In the genomic region with DNA sequence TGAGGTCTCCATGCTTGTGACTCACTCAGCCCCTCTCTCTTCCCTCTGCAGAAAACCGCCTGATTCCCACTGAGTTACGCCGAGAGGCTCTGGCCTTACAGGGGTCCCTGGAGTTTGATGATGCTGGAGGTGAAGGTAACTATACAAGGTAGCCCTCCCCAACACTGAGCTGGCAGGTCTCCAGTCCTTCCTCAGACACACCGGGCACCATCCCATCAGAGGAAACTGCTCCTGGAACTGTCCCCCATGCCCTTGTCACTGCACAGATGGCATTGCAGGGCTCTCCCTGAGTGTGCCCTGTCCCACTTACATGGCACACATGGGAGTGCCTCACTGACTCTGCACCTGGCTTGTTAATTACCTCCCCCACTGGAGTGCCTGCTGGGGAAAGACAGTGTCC, we compare ENCODE assay signal across 17 cellular contexts. TPM values are rescaled to one million over a fixed set of nuclear protein-coding genes. Genes with fewer than 3 reads are reported as not detected.
DNase-seq lines count a peak whose midpoint lies in the region; ATAC-seq and TF ChIP-seq lines count a peak whose summit lies in the region.
"Had no signal": no experiment of that assay in that cellular context is flagged by ENCODE, and none has a peak within 500 bp of the region (broad histone marks: within the 10 kb centered on the region; RNA-seq: fewer than 3 reads in every experiment).

No MANE protein-coding gene starts in this region.

- peaks cover 28% of the 10 kb centered on the region for H3K4me1 Mint-ChIP-seq in activated CD8-positive, alpha-beta memory T cell treated with anti-CD3 and anti-CD28 coated beads, Interleukin-2, amount 10 ng/mL, durations not matched to agents 7 days and 5 days
- H3K4me1 Mint-ChIP-seq in activated naive CD8-positive, alpha-beta T cell (ENCODE audit: low read depth), result peaks cover 44% of the 10 kb centered on the region
- peaks cover 23% of the 10 kb centered on the region for H3K4me1 Mint-ChIP-seq in nephron progenitor cell

- H3K27me3 ChIP-seq in Karpas-422 (ENCODE audit: low read length), result no peaks in the 10 kb centered on the region
- H3K27me3 ChIP-seq: gastrocnemius medialis had no signal

- H3K4me3 Mint-ChIP-seq in activated CD8-positive, alpha-beta memory T cell treated with anti-CD3 and anti-CD28 coated beads, Interleukin-2, amount 10 ng/mL, durations not matched to agents 7 days and 5 days, result peak overlapping the region; percentile 97
- H3K4me3 Mint-ChIP-seq in activated naive CD8-positive, alpha-beta T cell, result peak overlapping the region; percentile 100
- peak overlapping the region; percentile 100 for H3K4me3 Mint-ChIP-seq in nephron progenitor cell

- no peak for ATAC-seq in activated CD8-positive, alpha-beta memory T cell treated with anti-CD3 and anti-CD28 coated beads, Interleukin-2, amount 10 ng/mL, durations not matched to agents 7 days and 5 days
- ATAC-seq in GM19035 (IDR thresholded peaks at IDR 0.05; ENCODE audit: unreplicated experiment) (no peak), HG03469 (IDR thresholded peaks at IDR 0.05; ENCODE audit: unreplicated experiment) (no peak)
- ATAC-seq: gastrocnemius medialis had no signal

- H3K27me3 Mint-ChIP-seq in activated CD8-positive, alpha-beta memory T cell treated with anti-CD3 and anti-CD28 coated beads, Interleukin-2, amount 10 ng/mL, durations not matched to agents 7 days and 5 days, result no peaks in the 10 kb centered on the region
- H3K27me3 Mint-ChIP-seq in activated naive CD8-positive, alpha-beta T cell, result no peaks in the 10 kb centered on the region
- H3K27me3 Mint-ChIP-seq in nephron progenitor cell (ENCODE audit: low read depth, poor library complexity), result no peaks in the 10 kb centered on the region

- H3K79me2 ChIP-seq in Karpas-422 (ENCODE audit: low read length), result peaks cover 51% of the 10 kb centered on the region

- H3K36me3 ChIP-seq in Karpas-422 (ENCODE audit: insufficient read depth, low read length), result peaks cover 49% of the 10 kb centered on the region

- no peaks in the 10 kb centered on the region for H3K9me3 ChIP-seq in Karpas-422 (ENCODE audit: low read length)
- H3K9me3 ChIP-seq: gastrocnemius medialis had no signal

- H3K9me3 Mint-ChIP-seq in activated CD8-positive, alpha-beta memory T cell treated with anti-CD3 and anti-CD28 coated beads, Interleukin-2, amount 10 ng/mL, durations not matched to agents 7 days and 5 days (ENCODE audit: low read depth), result no peaks in the 10 kb centered on the region
- no peaks in the 10 kb centered on the region for H3K9me3 Mint-ChIP-seq in activated naive CD8-positive, alpha-beta T cell (ENCODE audit: low read depth)
- H3K9me3 Mint-ChIP-seq in nephron progenitor cell, result no peaks in the 10 kb centered on the region

- no peak for DNase-seq in activated CD8-positive, alpha-beta memory T cell treated with anti-CD3 and anti-CD28 coated beads, Interleukin-2, amount 10 ng/mL, durations not matched to agents 7 days and 5 days
- DNase-seq in activated CD8-positive, alpha-beta memory T cell treated with anti-CD3 and anti-CD28 coated beads for 24 hours, result no peak
- DNase-seq in Karpas-422, result no peak
- DNase-seq in nephron progenitor cell, result no peak
- DNase-seq in D341Med (ENCODE audit: low spot score), result no peak
- DNase-seq: ACHN; activated naive CD4-positive, alpha-beta T cell; DMS153; gastrocnemius medialis; GOT3; KG1; NCI-H1436 treated with DMSO at 0.1 percent for 48 hours; small intestine; SW 1271 had no signal

- H3K27ac ChIP-seq in Karpas-422 (ENCODE audit: low read length), result peak overlapping the region; percentile 96
- H3K27ac ChIP-seq: gastrocnemius medialis had no signal

- CTCF ChIA-PET in activated CD8-positive, alpha-beta memory T cell treated with anti-CD3 and anti-CD28 coated beads, Interleukin-2, amount 10 ng/mL, durations not matched to agents 7 days and 5 days (lab: Charles Lee), result interaction anchor here (1.3 to 3.4 kb wide), 4 partner anchors 8 to 163 kb away, joined by 3 to 22 read pairs (median 4); a partner anchor contains a TSS

- no peak overlapping the region for H3K27ac Mint-ChIP-seq in activated CD8-positive, alpha-beta memory T cell treated with anti-CD3 and anti-CD28 coated beads, Interleukin-2, amount 10 ng/mL, durations not matched to agents 7 days and 5 days
- H3K27ac Mint-ChIP-seq in activated naive CD8-positive, alpha-beta T cell, result peak overlapping the region; percentile 41
- no peak overlapping the region for H3K27ac Mint-ChIP-seq in nephron progenitor cell

- H3K9ac ChIP-seq in Karpas-422 (ENCODE audit: low read length), result peak overlapping the region; percentile 97

- peaks cover 69% of the 10 kb centered on the region for H3K4me1 ChIP-seq in Karpas-422 (ENCODE audit: low read length)

- peak overlapping the region; percentile 95 for H3K4me3 ChIP-seq in Karpas-422 (ENCODE audit: low read length)

- no peaks in the 10 kb centered on the region for H4K20me1 ChIP-seq in Karpas-422 (ENCODE audit: insufficient read depth, low read depth, low read length)

- peak overlapping the region; percentile 73 for H3K4me2 ChIP-seq in Karpas-422 (ENCODE audit: low read depth, low read length, poor library complexity, severe bottlenecking)

- no peak overlapping the region for H2AFZ ChIP-seq in Karpas-422 (ENCODE audit: low read length)

- H3K36me3 Mint-ChIP-seq in activated CD8-positive, alpha-beta memory T cell treated with anti-CD3 and anti-CD28 coated beads, Interleukin-2, amount 10 ng/mL, durations not matched to agents 7 days and 5 days, result peaks cover 48% of the 10 kb centered on the region
- H3K36me3 Mint-ChIP-seq in activated naive CD8-positive, alpha-beta T cell, result peaks cover 16% of the 10 kb centered on the region
- H3K36me3 Mint-ChIP-seq in nephron progenitor cell (ENCODE audit: low read depth), result peaks cover 51% of the 10 kb centered on the region

- no peak for TF ChIP-seq CTCF in nephron progenitor cell (IDR thresholded peaks at IDR 0.05)

- H3K9me2 ChIP-seq in Karpas-422 (replicated peaks; ENCODE audit: insufficient read depth, low read length), result no peaks in the 10 kb centered on the region

RNA-seq across cellular contexts. Expression of a gene that starts 1.9 kb away (rescaled TPM):
- total RNA-seq in activated CD8-positive, alpha-beta memory T cell treated with anti-CD3 and anti-CD28 coated beads, Interleukin-2, amount 10 ng/mL, durations not matched to agents 7 days and 5 days, result 100 to 1,000 TPM in 1 of 2 experiments, 10 to 100 TPM in 1; 85.8 to 115 TPM
- 233 and 379 TPM in 2 replicates for total RNA-seq in Karpas-422 (2014; rRNA removed; shearing (Covaris generic); ENCODE audit: low replicate concordance)

RNA-seq across cellular contexts. Expression of a gene that starts 11.3 kb away (rescaled TPM):
- 10 to 100 TPM; 82.3 to 90.5 TPM for total RNA-seq in activated CD8-positive, alpha-beta memory T cell treated with anti-CD3 and anti-CD28 coated beads, Interleukin-2, amount 10 ng/mL, durations not matched to agents 7 days and 5 days
- 229 and 264 TPM in 2 replicates for total RNA-seq in Karpas-422 (2014; rRNA removed; shearing (Covaris generic); ENCODE audit: low replicate concordance)
